In genomic region chr1:175394739-175395138, GRCh38 we compare ENCODE assay signal across 20 cellular contexts.
DNase-seq lines count a peak whose midpoint lies in the region; ATAC-seq and TF ChIP-seq lines count a peak whose summit lies in the region.
"Had no signal": no experiment of that assay in that cellular context is flagged by ENCODE, and none has a peak within 500 bp of the region (broad histone marks: within the 10 kb centered on the region; RNA-seq: fewer than 3 reads in every experiment).

No MANE protein-coding gene starts in this region.

- no peaks in the 10 kb centered on the region for H3K9me3 Mint-ChIP-seq in activated CD4-positive, alpha-beta T cell treated with anti-CD3 and anti-CD28 coated beads, Interleukin-2, amount 10 ng/mL, durations not matched to agents 7 days and 5 days
- H3K9me3 Mint-ChIP-seq: activated CD4-positive, alpha-beta T cell treated with anti-CD3 and anti-CD28 coated beads, Interleukin-2, amount 10 ng/mL, durations not matched to agents 24 days and 14 days; activated naive CD8-positive, alpha-beta T cell treated with anti-CD3 and anti-CD28 coated beads, Interleukin-2, amount 10 ng/mL, durations not matched to agents 7 days and 5 days; activated T-helper 2 cell treated with anti-CD3 and anti-CD28 coated beads, Interferon-gamma antibody, Interleukin-2, Interleukin-4, amounts not matched to agents 10 μg/mL and 5 μg/mL and 100 μg/mL, durations not matched to agents 14 hours and 24 hours and 36 hours; T-helper 1 cell treated with Interleukin-12 subunit alpha and Interleukin-12 subunit beta and Interleukin-4 antibody, amounts not matched to agents 30 μg/mL and 1 μg/mL, for 36 hours had no signal

- H3K4me1 ChIP-seq in foreskin keratinocyte, result no peaks in the 10 kb centered on the region

- intact Hi-C loops in cardiac septum (cut with DNase I), result no loop called here

- H3K36me3 Mint-ChIP-seq in activated CD4-positive, alpha-beta T cell treated with anti-CD3 and anti-CD28 coated beads, Interleukin-2, amount 10 ng/mL, durations not matched to agents 7 days and 5 days (ENCODE audit: low read depth), result no peaks in the 10 kb centered on the region
- H3K36me3 Mint-ChIP-seq: activated naive CD8-positive, alpha-beta T cell treated with anti-CD3 and anti-CD28 coated beads, Interleukin-2, amount 10 ng/mL, durations not matched to agents 7 days and 5 days had no signal

- H3K4me1 Mint-ChIP-seq in activated CD4-positive, alpha-beta T cell treated with anti-CD3 and anti-CD28 coated beads, Interleukin-2, amount 10 ng/mL, durations not matched to agents 7 days and 5 days, result no peaks in the 10 kb centered on the region
- H3K4me1 Mint-ChIP-seq: activated CD4-positive, alpha-beta T cell treated with anti-CD3 and anti-CD28 coated beads, Interleukin-2, amount 10 ng/mL, durations not matched to agents 24 days and 14 days; activated naive CD8-positive, alpha-beta T cell treated with anti-CD3 and anti-CD28 coated beads, Interleukin-2, amount 10 ng/mL, durations not matched to agents 7 days and 5 days had no signal

- H3K27ac ChIP-seq in foreskin keratinocyte, result no peak overlapping the region
- H3K27ac ChIP-seq: suprapubic skin, vagina had no signal

- H3K4me3 Mint-ChIP-seq in activated CD4-positive, alpha-beta T cell treated with anti-CD3 and anti-CD28 coated beads, Interleukin-2, amount 10 ng/mL, durations not matched to agents 7 days and 5 days, result no peak overlapping the region
- H3K4me3 Mint-ChIP-seq: activated CD4-positive, alpha-beta T cell treated with anti-CD3 and anti-CD28 coated beads, Interleukin-2, amount 10 ng/mL, durations not matched to agents 24 days and 14 days; activated naive CD8-positive, alpha-beta T cell treated with anti-CD3 and anti-CD28 coated beads, Interleukin-2, amount 10 ng/mL, durations not matched to agents 7 days and 5 days; T-helper 1 cell treated with Interleukin-12 subunit alpha and Interleukin-12 subunit beta and Interleukin-4 antibody, amounts not matched to agents 30 μg/mL and 1 μg/mL, for 36 hours had no signal

- no peak overlapping the region for H3K27ac Mint-ChIP-seq in activated CD4-positive, alpha-beta T cell treated with anti-CD3 and anti-CD28 coated beads, Interleukin-2, amount 10 ng/mL, durations not matched to agents 7 days and 5 days
- H3K27ac Mint-ChIP-seq: activated CD4-positive, alpha-beta T cell treated with anti-CD3 and anti-CD28 coated beads, Interleukin-2, amount 10 ng/mL, durations not matched to agents 24 days and 14 days; activated naive CD8-positive, alpha-beta T cell treated with anti-CD3 and anti-CD28 coated beads, Interleukin-2, amount 10 ng/mL, durations not matched to agents 7 days and 5 days; activated T-helper 2 cell treated with anti-CD3 and anti-CD28 coated beads, Interferon-gamma antibody, Interleukin-2, Interleukin-4, amounts not matched to agents 10 μg/mL and 5 μg/mL and 100 μg/mL, durations not matched to agents 14 hours and 24 hours and 36 hours; progenitor cell of endocrine pancreas; T-helper 1 cell treated with Interleukin-12 subunit alpha and Interleukin-12 subunit beta and Interleukin-4 antibody, amounts not matched to agents 30 μg/mL and 1 μg/mL, for 36 hours had no signal

- H3K27me3 Mint-ChIP-seq in activated CD4-positive, alpha-beta T cell treated with anti-CD3 and anti-CD28 coated beads, Interleukin-2, amount 10 ng/mL, durations not matched to agents 7 days and 5 days, result peaks cover 23% of the 10 kb centered on the region
- H3K27me3 Mint-ChIP-seq: progenitor cell of endocrine pancreas had no signal

- DNase-seq in COLO668 (lab: John Stamatoyannopoulos, UW; ENCODE audit: unreplicated experiment), result peak; percentile 75
- peak; percentile 92 for DNase-seq in DMS53 treated with DMSO at 0.1 percent for 48 hours (lab: John Stamatoyannopoulos, UW; ENCODE audit: unreplicated experiment)
- DNase-seq in NCI-H2227 (lab: John Stamatoyannopoulos, UW; ENCODE audit: unreplicated experiment), result peak; percentile 56
- peak in 1 of 2 donors; percentile 37 for DNase-seq in foreskin keratinocyte
- no peak for DNase-seq in activated CD4-positive, alpha-beta T cell treated with anti-CD3 and anti-CD28 coated beads, Interleukin-2, amount 10 ng/mL, durations not matched to agents 7 days and 5 days
- DNase-seq in cardiac septum (ENCODE audit: low spot score), result no peak
- DNase-seq: activated CD4-positive, alpha-beta T cell treated with anti-CD3 and anti-CD28 coated beads, Interleukin-2, amount 10 ng/mL, durations not matched to agents 24 days and 14 days; activated naive CD8-positive, alpha-beta T cell treated with anti-CD3 and anti-CD28 coated beads, Interleukin-2, amount 10 ng/mL, durations not matched to agents 7 days and 5 days; effector CD4-positive, alpha-beta T cell; erythroblast; foreskin fibroblast; NCI-H226 had no signal

- no peak for TF ChIP-seq CTCF in foreskin keratinocyte (conservative IDR thresholded peaks at IDR 0.05)

- POLR2A ChIA-PET in activated CD4-positive, alpha-beta T cell treated with anti-CD3 and anti-CD28 coated beads, Interleukin-2, amount 10 ng/mL, durations not matched to agents 7 days and 5 days (lab: Charles Lee), result no interaction called here

- ATAC-seq in foreskin keratinocyte (peak; percentile 50), GM18858 (IDR thresholded peaks at IDR 0.05; ENCODE audit: unreplicated experiment) (no peak)
- ATAC-seq: HCT116, K562 had no signal

- CTCF ChIA-PET in activated CD4-positive, alpha-beta T cell treated with anti-CD3 and anti-CD28 coated beads, Interleukin-2, amount 10 ng/mL, durations not matched to agents 7 days and 5 days (lab: Charles Lee), result no interaction called here

- peaks cover 33% of the 10 kb centered on the region for H3K27me3 ChIP-seq in foreskin keratinocyte
- H3K27me3 ChIP-seq: suprapubic skin, vagina had no signal

Comparison
In these comparisons a context has a peak if more than half of its experiments do, and no peak if none do; other contexts are left out.
1. DNase-seq: peak in COLO668 (single experiment), DMS53 treated with DMSO at 0.1 percent for 48 hours (single experiment) and NCI-H2227 (single experiment); none in activated CD4-positive, alpha-beta T cell treated with anti-CD3 and anti-CD28 coated beads, Interleukin-2, amount 10 ng/mL, durations not matched to agents 7 days and 5 days (single experiment) and cardiac septum (single experiment).